8 cellular contexts compared by ENCODE assay signal in the genomic region with DNA sequence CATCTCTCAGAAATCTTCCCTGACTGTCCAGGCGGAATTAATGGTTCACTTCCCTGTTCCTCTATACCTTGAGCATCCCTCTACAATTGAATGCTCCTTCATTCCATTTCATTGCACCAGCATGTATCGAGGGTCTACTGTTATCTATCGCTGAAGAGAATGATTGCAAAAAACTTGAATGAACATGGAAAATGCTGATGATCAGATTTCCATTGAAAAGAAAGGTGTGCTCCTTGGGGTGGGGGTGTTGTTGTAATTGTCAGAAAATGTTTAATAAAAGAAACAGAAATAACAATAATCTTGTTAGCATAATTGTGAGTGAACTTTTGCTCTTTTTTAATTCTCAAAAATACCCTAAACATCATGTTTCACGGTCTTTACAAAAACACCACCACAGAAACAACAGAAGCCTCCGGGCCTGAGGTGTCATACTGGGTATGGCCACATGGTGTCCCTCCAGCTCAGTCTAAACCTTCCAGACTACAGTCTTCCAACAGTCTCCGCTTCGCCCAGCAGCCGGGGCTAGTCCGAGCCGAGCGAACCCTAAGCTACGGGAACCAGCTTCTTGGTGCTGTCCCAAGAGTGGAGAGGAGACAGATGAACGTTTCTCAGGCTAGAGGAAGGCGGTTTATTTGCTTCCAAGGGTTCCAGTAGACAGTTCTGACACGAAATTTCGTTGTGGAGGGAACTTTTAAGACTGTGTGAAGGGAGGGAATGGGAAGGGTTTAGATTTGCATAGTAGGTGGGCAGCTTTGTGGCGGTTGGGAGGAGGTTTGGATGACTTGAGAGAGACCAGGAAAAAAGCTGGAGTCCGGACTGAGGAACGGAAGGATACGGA.
A peak's percentile ranks its signal among the peaks of the same experiment; 100 is the strongest.
DNase-seq lines count a peak whose midpoint lies in the region; ATAC-seq and TF ChIP-seq lines count a peak whose summit lies in the region.

No MANE protein-coding gene starts in this region.

- DNase-seq in GM12865 (ENCODE audit: low read depth) (peak; percentile 83), NCI-H1436 (lab: John Stamatoyannopoulos, UW) (peak; percentile 87), T-helper 22 cell (ENCODE audit: low read depth) (peak; percentile 45), astrocyte of the cerebellum (ENCODE audit: low read depth) (peak; percentile 93), hepatic stellate cell (ENCODE audit: low spot score) (peak; percentile 86), retina (peak; percentile 93)

- ATAC-seq in HG02759 (IDR thresholded peaks at IDR 0.05; ENCODE audit: unreplicated experiment) (peak; percentile 79), HG02884 (IDR thresholded peaks at IDR 0.05; ENCODE audit: unreplicated experiment) (no peak)

- in situ Hi-C loops in astrocyte of the cerebellum (cut with HindIII; ENCODE audit: low sequenced_read_pairs) = no loop called here

- TF ChIP-seq CTCF in GM12865 (IDR thresholded peaks at IDR 0.05; ENCODE audit: insufficient read depth, low read depth, low read length, missing control alignments) (peak; percentile 87), astrocyte of the cerebellum (IDR thresholded peaks at IDR 0.05; ENCODE audit: low read depth, low read length, missing control alignments) (peak; percentile 96)

- H3K4me3 ChIP-seq in GM12865 (ENCODE audit: low read depth, low read length) = peak overlapping the region; percentile 16
- H3K4me3 ChIP-seq in astrocyte of the cerebellum (ENCODE audit: low read depth, low read length) = peak overlapping the region; percentile 42
